In the genomic region with DNA sequence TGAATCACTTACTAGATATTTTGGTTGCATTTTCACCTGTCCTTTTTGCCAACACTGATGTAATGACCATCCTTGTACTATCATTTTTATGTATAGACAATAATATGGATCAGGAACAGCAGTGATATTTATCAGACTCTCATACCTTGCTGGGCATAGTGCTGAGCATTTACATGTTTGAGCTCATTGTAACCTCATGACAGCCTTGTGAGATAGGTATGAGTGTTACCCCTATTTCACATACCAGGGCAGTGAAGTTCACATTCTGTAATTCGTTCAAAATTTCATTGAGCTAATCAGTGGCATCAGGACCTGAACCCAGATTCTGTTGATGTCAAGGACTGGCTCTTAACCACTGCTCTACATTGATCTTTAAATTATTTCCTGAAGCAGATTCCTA, we compare ENCODE assay signal across 26 cellular contexts.
"Had no signal": no experiment of that assay in that cellular context is flagged by ENCODE, and none has a peak within 500 bp of the region (broad histone marks: within the 10 kb centered on the region; RNA-seq: fewer than 3 reads in every experiment).

No MANE protein-coding gene starts in this region.

- H3K27me3 Mint-ChIP-seq: activated CD4-positive, alpha-beta memory T cell treated with anti-CD3 and anti-CD28 coated beads, Interleukin-2, amount 10 ng/mL, durations not matched to agents 7 days and 5 days; activated CD4-positive, alpha-beta T cell treated with anti-CD3 and anti-CD28 coated beads, Interleukin-2, amount 10 ng/mL, durations not matched to agents 24 days and 14 days; activated naive CD8-positive, alpha-beta T cell; effector memory CD8-positive, alpha-beta T cell; stimulated activated memory B cell treated with anti-CD40 and anti-IgM and Interleukin-4, amounts not matched to agents 10 μg/mL and 1 μg/mL and 100 μg/mL, for 72 hours had no signal

- H3K9me3 Mint-ChIP-seq: activated T-helper 2 cell treated with anti-CD3 and anti-CD28 coated beads, Interferon-gamma antibody, Interleukin-2, Interleukin-4, amounts not matched to agents 10 μg/mL and 5 μg/mL and 100 μg/mL, durations not matched to agents 14 hours and 24 hours and 36 hours; effector memory CD8-positive, alpha-beta T cell; stimulated activated memory B cell treated with anti-CD40 and anti-IgM and Interleukin-4, amounts not matched to agents 10 μg/mL and 1 μg/mL and 100 μg/mL, for 72 hours had no signal

- H3K4me3 Mint-ChIP-seq: activated CD4-positive, alpha-beta memory T cell treated with anti-CD3 and anti-CD28 coated beads, Interleukin-2, amount 10 ng/mL, durations not matched to agents 7 days and 5 days; activated CD4-positive, alpha-beta T cell treated with anti-CD3 and anti-CD28 coated beads, Interleukin-2, amount 10 ng/mL, durations not matched to agents 24 days and 14 days; activated naive CD8-positive, alpha-beta T cell; effector memory CD8-positive, alpha-beta T cell; stimulated activated memory B cell treated with anti-CD40 and anti-IgM and Interleukin-4, amounts not matched to agents 10 μg/mL and 1 μg/mL and 100 μg/mL, for 72 hours; T-helper 2 cell treated with Interferon-gamma antibody and Interleukin-4, amounts not matched to agents 5 μg/mL and 100 μg/mL, for 36 hours had no signal

- H3K27ac Mint-ChIP-seq: activated CD4-positive, alpha-beta memory T cell treated with anti-CD3 and anti-CD28 coated beads, Interleukin-2, amount 10 ng/mL, durations not matched to agents 7 days and 5 days; activated CD4-positive, alpha-beta T cell treated with anti-CD3 and anti-CD28 coated beads, Interleukin-2, amount 10 ng/mL, durations not matched to agents 24 days and 14 days; activated naive CD8-positive, alpha-beta T cell; activated T-helper 2 cell treated with anti-CD3 and anti-CD28 coated beads, Interferon-gamma antibody, Interleukin-2, Interleukin-4, amounts not matched to agents 10 μg/mL and 5 μg/mL and 100 μg/mL, durations not matched to agents 14 hours and 24 hours and 36 hours; effector memory CD8-positive, alpha-beta T cell; T-helper 2 cell treated with Interferon-gamma antibody and Interleukin-4, amounts not matched to agents 5 μg/mL and 100 μg/mL, for 36 hours had no signal

- DNase-seq: activated CD4-positive, alpha-beta memory T cell treated with anti-CD3 and anti-CD28 coated beads, Interleukin-2, amount 10 ng/mL, durations not matched to agents 7 days and 5 days; activated CD4-positive, alpha-beta T cell treated with anti-CD3 and anti-CD28 coated beads, Interleukin-2, amount 10 ng/mL, durations not matched to agents 24 days and 14 days; activated T-cell treated with anti-CD3 and anti-CD28 coated beads for 4 hours; anterior cingulate cortex; body of pancreas; cortex of kidney; effector memory CD8-positive, alpha-beta T cell; islet precursor cell; left cardiac atrium; left ventricle myocardium superior; ovary; retina; sigmoid colon; small intestine; stimulated activated CD4-positive, alpha-beta T cell treated with anti-CD3 and anti-CD28 coated beads, Interleukin-4, amount 100 ng/mL, for 24 hours; T-helper 1 cell; tibial artery; upper lobe of right lung had no signal

- H3K4me3 ChIP-seq: body of pancreas, gastroesophageal sphincter, hepatocyte, ovary, prostate gland, sigmoid colon, suprapubic skin, tibial artery, upper lobe of right lung had no signal

- H3K27me3 ChIP-seq: body of pancreas, gastroesophageal sphincter, hepatocyte, ovary, sigmoid colon, suprapubic skin, tibial artery, upper lobe of right lung had no signal

- H3K9me3 ChIP-seq: body of pancreas, gastroesophageal sphincter, ovary, prostate gland, sigmoid colon, suprapubic skin, tibial artery, upper lobe of right lung had no signal

- H3K27ac ChIP-seq: body of pancreas, gastroesophageal sphincter, hepatocyte, ovary, sigmoid colon, suprapubic skin, tibial artery, upper lobe of right lung had no signal

- H3K4me1 ChIP-seq: prostate gland, upper lobe of right lung had no signal

- ATAC-seq: body of pancreas; effector memory CD8-positive, alpha-beta T cell; gastroesophageal sphincter; left cardiac atrium; left ventricle myocardium superior; stimulated activated memory B cell treated with anti-CD40 and anti-IgM and Interleukin-4, amounts not matched to agents 10 μg/mL and 1 μg/mL and 100 μg/mL, for 72 hours; upper lobe of right lung had no signal

- H3K36me3 Mint-ChIP-seq: activated naive CD8-positive, alpha-beta T cell; stimulated activated memory B cell treated with anti-CD40 and anti-IgM and Interleukin-4, amounts not matched to agents 10 μg/mL and 1 μg/mL and 100 μg/mL, for 72 hours had no signal
